ENCODE assay signal across 9 cellular contexts in the genomic region with DNA sequence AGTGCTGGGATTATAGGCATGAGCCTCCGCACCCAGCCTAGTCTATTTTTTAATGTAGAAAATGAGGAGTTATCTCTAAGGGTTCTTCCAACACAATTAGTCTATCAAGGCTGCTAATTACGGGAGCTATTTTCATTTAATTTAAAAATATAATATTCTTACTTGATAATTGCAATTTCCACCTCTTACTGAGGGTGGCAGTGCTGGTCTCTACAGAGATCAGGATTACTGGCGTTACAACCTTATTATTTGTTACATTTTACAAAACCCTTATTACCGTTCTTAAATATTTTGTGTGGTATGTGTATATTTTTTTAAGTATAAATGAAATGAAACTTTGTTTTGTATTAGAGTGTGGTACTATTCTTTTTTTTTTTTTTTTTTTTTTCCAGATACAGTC. TPM values are rescaled to one million over a fixed set of nuclear protein-coding genes. Genes with fewer than 3 reads are reported as not detected.
DNase-seq lines count a peak whose midpoint lies in the region; ATAC-seq and TF ChIP-seq lines count a peak whose summit lies in the region.
"Had no signal": no experiment of that assay in that cellular context is flagged by ENCODE, and none has a peak within 500 bp of the region (broad histone marks: within the 10 kb centered on the region; RNA-seq: fewer than 3 reads in every experiment).

No MANE protein-coding gene starts in this region.

- no peak overlapping the region for H2AFZ ChIP-seq in HCT116 (ENCODE audit: low read depth, low read length, poor library complexity, severe bottlenecking)

- TF ChIP-seq POLR2A in HCT116 (IDR thresholded peaks at IDR 0.05; ENCODE audit: borderline replicate concordance, extremely low read depth, insufficient read depth, insufficient read length) = no peak
- TF ChIP-seq POLR2A in body of pancreas (IDR thresholded peaks at IDR 0.05) = no peak

- TF ChIP-seq RAD21 in HCT116 (IDR thresholded peaks at IDR 0.05; ENCODE audit: low read depth) = peak; percentile 48

- no peak overlapping the region for H3K27ac ChIP-seq in CD8-positive, alpha-beta T cell (ENCODE audit: low read depth, low read length)
- no peak overlapping the region for H3K27ac ChIP-seq in HCT116 (ENCODE audit: low read depth, low read length)
- H3K27ac ChIP-seq in body of pancreas = no peak overlapping the region
- H3K27ac ChIP-seq in lung (ENCODE audit: low read depth in 1 of 2, low read length in 1 of 2) = no peak overlapping the region

- H3K27me3 ChIP-seq in CD8-positive, alpha-beta T cell (ENCODE audit: insufficient read depth, low read length) = no peaks in the 10 kb centered on the region
- no peaks in the 10 kb centered on the region for H3K27me3 ChIP-seq in HCT116 (ENCODE audit: insufficient read depth, low read length)
- no peaks in the 10 kb centered on the region for H3K27me3 ChIP-seq in body of pancreas
- no peaks in the 10 kb centered on the region for H3K27me3 ChIP-seq in lung (ENCODE audit: control insufficient read depth, insufficient read depth)

- H3K9me3 Mint-ChIP-seq in CD8-positive, alpha-beta T cell = no peaks in the 10 kb centered on the region
- H3K9me3 Mint-ChIP-seq: activated naive CD4-positive, alpha-beta T cell treated with anti-CD3 and anti-CD28 coated beads, Interleukin-2, amount 50 U/mL, for 24 hours had no signal

- no peak for DNase-seq in CD8-positive, alpha-beta T cell
- DNase-seq in HCT116 (ENCODE audit: low read depth, low spot score) (no peak), body of pancreas (no peak), lung (ENCODE audit: low spot score) (no peak), medulla oblongata (ENCODE audit: extremely low spot score) (no peak), DMS114 treated with DMSO at 0.1 percent for 48 hours (lab: John Stamatoyannopoulos, UW; ENCODE audit: unreplicated experiment) (no peak)
- DNase-seq: NCI-H1436 treated with DMSO at 0.1 percent for 48 hours had no signal

- no peaks in the 10 kb centered on the region for H3K36me3 Mint-ChIP-seq in CD8-positive, alpha-beta T cell
- H3K36me3 Mint-ChIP-seq: activated naive CD4-positive, alpha-beta T cell treated with anti-CD3 and anti-CD28 coated beads, Interleukin-2, amount 50 U/mL, for 24 hours had no signal

- peak; percentile 17 for TF ChIP-seq CTCF in CD8-positive, alpha-beta T cell (IDR thresholded peaks at IDR 0.05)
- TF ChIP-seq CTCF in HCT116 (IDR thresholded peaks at IDR 0.05 in 2 of 3, conservative IDR thresholded peaks at IDR 0.05 in 1 of 3; ENCODE audit: borderline replicate concordance in 1 of 3, insufficient read depth in 1 of 3, low read depth in 2 of 3, low read length in 2 of 3) (peak; percentile 26 to 36 (median 30); a peak in 4 of 6 replicates), body of pancreas (IDR thresholded peaks at IDR 0.05) (peak in 6 of 7 experiments; percentile 22 to 47 (median 40)), lung (IDR thresholded peaks at IDR 0.05; ENCODE audit: control extremely low read depth, extremely low read depth) (peak; percentile 8)

- no peaks in the 10 kb centered on the region for H3K4me1 ChIP-seq in CD8-positive, alpha-beta T cell (ENCODE audit: insufficient read depth, low read length)
- H3K4me1 ChIP-seq in HCT116 (ENCODE audit: control insufficient read depth in 1 of 2, insufficient read depth in 2 of 2, low read length in 2 of 2) = no peaks in the 10 kb centered on the region
- no peaks in the 10 kb centered on the region for H3K4me1 ChIP-seq in body of pancreas
- H3K4me1 ChIP-seq in lung (ENCODE audit: control insufficient read depth in 2 of 2, insufficient read depth in 2 of 2, low read length in 2 of 2) = no peaks in the 10 kb centered on the region

- no peak overlapping the region for H3K4me2 ChIP-seq in HCT116 (ENCODE audit: low read length)

- no peak overlapping the region for H3K9ac ChIP-seq in HCT116 (ENCODE audit: low read length)

- 19 to 34% methylated on average over 4 of the region's 4 CpGs for WGBS in body of pancreas, 2 donors
- 49 to 50% methylated on average over 4 of the region's 4 CpGs for WGBS in lung, 2 donors

- H3K27me3 Mint-ChIP-seq in CD8-positive, alpha-beta T cell (ENCODE audit: low read depth) = no peaks in the 10 kb centered on the region
- H3K27me3 Mint-ChIP-seq: activated naive CD4-positive, alpha-beta T cell treated with anti-CD3 and anti-CD28 coated beads, Interleukin-2, amount 50 U/mL, for 24 hours had no signal

- no peaks in the 10 kb centered on the region for H3K4me1 Mint-ChIP-seq in CD8-positive, alpha-beta T cell (ENCODE audit: low read depth)
- H3K4me1 Mint-ChIP-seq: activated naive CD4-positive, alpha-beta T cell treated with anti-CD3 and anti-CD28 coated beads, Interleukin-2, amount 50 U/mL, for 24 hours had no signal

- no TSS peak for BruUV-seq in HCT116 (replicated peaks; lab: Mats Ljungman, UMichigan)

- no peak for ATAC-seq in CD8-positive, alpha-beta T cell
- ATAC-seq in HCT116 (no peak), body of pancreas (no peak), lung (ENCODE audit: insufficient read depth, low FRiP score) (no peak), HG03280 (IDR thresholded peaks at IDR 0.05; ENCODE audit: unreplicated experiment) (no peak)

- no peaks in the 10 kb centered on the region for H3K9me2 ChIP-seq in HCT116 (ENCODE audit: insufficient read depth)

- intact Hi-C loops in CD8-positive, alpha-beta T cell (cut with DNase I, micrococcal nuclease) = loop anchor here in 1 of 2 experiments (2.0 kb wide), 1 partner anchor 77 kb away; no protein-coding TSS in a partner anchor
- intact Hi-C loops in HCT116 (cut with micrococcal nuclease) (loop anchor here (1.0 kb wide), 1 partner anchor 78 kb away; no protein-coding TSS in a partner anchor), body of pancreas (cut with DNase I) (no loop called here)

- no peaks in the 10 kb centered on the region for H3K36me3 ChIP-seq in CD8-positive, alpha-beta T cell (ENCODE audit: insufficient read depth, low read length)
- H3K36me3 ChIP-seq in HCT116 (ENCODE audit: control insufficient read depth in 1 of 2, insufficient read depth in 2 of 2, low read length in 2 of 2) (no peaks in the 10 kb centered on the region), body of pancreas (replicated peaks in 1 of 2; ENCODE audit: insufficient read depth in 1 of 2, low read depth in 2 of 2) (no peaks in the 10 kb centered on the region), lung (ENCODE audit: control insufficient read depth in 2 of 2, insufficient read depth in 2 of 2, low read length in 2 of 2) (no peaks in the 10 kb centered on the region)

- H3K27ac Mint-ChIP-seq in CD8-positive, alpha-beta T cell = no peak overlapping the region
- H3K27ac Mint-ChIP-seq: activated naive CD4-positive, alpha-beta T cell treated with anti-CD3 and anti-CD28 coated beads, Interleukin-2, amount 50 U/mL, for 24 hours had no signal

- RAD21 ChIA-PET in HCT116 (lab: Charles Lee; ENCODE audit: low non-redundant PET in 1 of 2, low total read pairs in 2 of 2, uncharacterized antibody in 2 of 2, unreplicated experiment in 2 of 2) = interaction anchor here (0.7 to 0.8 kb wide), 2 partner anchors 14 to 100 kb away, joined by 3 to 4 read pairs; no protein-coding TSS in a partner anchor

- no peaks in the 10 kb centered on the region for H3K79me2 ChIP-seq in HCT116 (ENCODE audit: insufficient read depth, low read length)

- POLR2A ChIA-PET in CD8-positive, alpha-beta T cell (lab: Charles Lee) = no interaction called here
- POLR2A ChIA-PET in HCT116 (lab: Charles Lee) = no interaction called here

- H3K9me3 ChIP-seq in CD8-positive, alpha-beta T cell (ENCODE audit: low read length) = no peaks in the 10 kb centered on the region
- H3K9me3 ChIP-seq in HCT116 (ENCODE audit: control insufficient read depth in 1 of 2, insufficient read depth in 1 of 2, low read depth in 1 of 2, low read length in 2 of 2) (no peaks in the 10 kb centered on the region), body of pancreas (no peaks in the 10 kb centered on the region), lung (ENCODE audit: control insufficient read depth in 2 of 2, insufficient read depth in 1 of 2, low read length in 1 of 2) (peaks cover 0 to 2% of the 10 kb centered on the region in 2 donors)

- no peaks in the 10 kb centered on the region for H4K20me1 ChIP-seq in HCT116 (ENCODE audit: insufficient read depth)

- no peak overlapping the region for H3K4me3 ChIP-seq in CD8-positive, alpha-beta T cell (ENCODE audit: low read depth, low read length)
- H3K4me3 ChIP-seq in HCT116 (replicated peaks in 1 of 2; ENCODE audit: low read depth in 1 of 2, low read length in 2 of 2) = no peak overlapping the region
- H3K4me3 ChIP-seq in body of pancreas = no peak overlapping the region
- H3K4me3 ChIP-seq in lung = no peak overlapping the region

- CTCF ChIA-PET in CD8-positive, alpha-beta T cell (lab: Charles Lee) = interaction anchor here (1.4 kb wide), 1 partner anchor 78 kb away, joined by 5 read pairs; no protein-coding TSS in a partner anchor
- CTCF ChIA-PET in HCT116 (lab: Charles Lee) = interaction anchor here (0.6 to 0.7 kb wide), 4 partner anchors 63 to 101 kb away, joined by 4 to 5 read pairs (median 5); no protein-coding TSS in a partner anchor

- H3K4me3 Mint-ChIP-seq in CD8-positive, alpha-beta T cell = no peak overlapping the region
- H3K4me3 Mint-ChIP-seq: activated naive CD4-positive, alpha-beta T cell treated with anti-CD3 and anti-CD28 coated beads, Interleukin-2, amount 50 U/mL, for 24 hours had no signal

TF ChIP-seq in HCT116, 20 proteins besides CTCF, POLR2A, EP300 and RAD21 (continues in another document):
- TF ChIP-seq, protein P1, sequence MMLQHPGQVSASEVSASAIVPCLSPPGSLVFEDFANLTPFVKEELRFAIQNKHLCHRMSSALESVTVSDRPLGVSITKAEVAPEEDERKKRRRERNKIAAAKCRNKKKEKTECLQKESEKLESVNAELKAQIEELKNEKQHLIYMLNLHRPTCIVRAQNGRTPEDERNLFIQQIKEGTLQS (IDR thresholded peaks at IDR 0.05) = no peak

RNA-seq across cellular contexts. Expression of a gene that starts 17.6 kb away (rescaled TPM):
- 1 to 10 TPM in 1 of 2 experiments, under 1 TPM in 1; 0.65 to 1.5 TPM for total RNA-seq in CD8-positive, alpha-beta T cell
- total RNA-seq in HCT116 (2021; ENCODE audit: unreplicated experiment) = 4.3 TPM
- 1.4 and 2.2 TPM in 2 replicates for polyA plus RNA-seq in HCT116 (2012)
- total RNA-seq in body of pancreas = 1 to 10 TPM; 2.9 to 3.3 TPM
- total RNA-seq in lung = 10 to 100 TPM; 31.2 to 39.0 TPM
- 10 to 100 TPM; 20.2 to 84.0 TPM for polyA plus RNA-seq in lung

RNA-seq across cellular contexts. Expression of a gene that starts 58.1 kb away (rescaled TPM):
- total RNA-seq in CD8-positive, alpha-beta T cell = under 1 TPM; 0.22 to 0.31 TPM
- not detected for total RNA-seq in HCT116 (2021; ENCODE audit: unreplicated experiment)
- polyA plus RNA-seq in HCT116 (2012) = not detected in 2 replicates
- under 1 TPM in 1 of 2 donors, not detected in 1; 0.26 TPM for total RNA-seq in body of pancreas
- 1 to 10 TPM; 3.2 to 4.6 TPM for total RNA-seq in lung
- polyA plus RNA-seq in lung = 1 to 10 TPM; 2.1 to 3.3 TPM
